ENCODE assay signal across 9 cellular contexts in genomic region chr5:169301386-169301930, GRCh38. TPM values are rescaled to one million over a fixed set of nuclear protein-coding genes. Genes with fewer than 3 reads are reported as not detected.
A peak's percentile ranks its signal among the peaks of the same experiment; 100 is the strongest.
DNase-seq lines count a peak whose midpoint lies in the region; ATAC-seq and TF ChIP-seq lines count a peak whose summit lies in the region.
"Had no signal": no experiment of that assay in that cellular context is flagged by ENCODE, and none has a peak within 500 bp of the region (broad histone marks: within the 10 kb centered on the region; RNA-seq: fewer than 3 reads in every experiment).

No MANE protein-coding gene starts in this region.

- DNase-seq in RWPE2 (ENCODE audit: low spot score) (no peak), esophagus squamous epithelium (lab: John Stamatoyannopoulos, UW) (no peak), myocyte (ENCODE audit: low read depth) (peak; percentile 1), upper lobe of right lung (no peak), CD1c-positive myeloid dendritic cell (ENCODE audit: extremely low spot score) (no peak), posterior vena cava (ENCODE audit: low spot score) (no peak), substantia nigra (lab: John Stamatoyannopoulos, UW) (no peak)
- DNase-seq: cortex of kidney had no signal

- no peak for TF ChIP-seq POLR2A in esophagus squamous epithelium (IDR thresholded peaks at IDR 0.05)

- ATAC-seq in RWPE2 (ENCODE audit: low read depth) (peak; percentile 0; the same call in 1 of the 3 replicates), upper lobe of right lung (no peak)

- H3K27ac ChIP-seq in RWPE2 (ENCODE audit: poor library complexity, severe bottlenecking) (no peak overlapping the region), esophagus squamous epithelium (peak overlapping the region in 3 of 4 donors; percentile 60 to 89 (median 85)), upper lobe of right lung (no peak overlapping the region), substantia nigra (ENCODE audit: low read depth, low read length, poor library complexity, severe bottlenecking) (no peak overlapping the region)

- WGBS in esophagus squamous epithelium, 2 donors, result 13 to 20% methylated on average over 11 to 17 of the region's 18 CpGs

- H3K4me1 ChIP-seq in RWPE2 (ENCODE audit: insufficient read depth, poor library complexity, severe bottlenecking) (peaks cover 7% of the 10 kb centered on the region), esophagus squamous epithelium (peaks cover 0 to 58% (median 21%) of the 10 kb centered on the region in 3 donors), upper lobe of right lung (no peaks in the 10 kb centered on the region)

- intact Hi-C loops in esophagus squamous epithelium (cut with DNase I), result loop anchor here (5.0 kb wide), 1 partner anchor 314 kb away; no protein-coding TSS in a partner anchor
- intact Hi-C loops in upper lobe of right lung (cut with DNase I), result loop anchor here (10.0 kb wide), 1 partner anchor 317 kb away; no protein-coding TSS in a partner anchor
- intact Hi-C loops in posterior vena cava (cut with DNase I), result loop anchor here (5.0 to 10.0 kb wide), 3 partner anchors 309 to 597 kb away; no protein-coding TSS in a partner anchor

- peak overlapping the region; percentile 65 for H3K4me3 ChIP-seq in RWPE2 (ENCODE audit: severe bottlenecking)
- H3K4me3 ChIP-seq in esophagus squamous epithelium, result peak overlapping the region; percentile 31 to 79 (median 50)
- H3K4me3 ChIP-seq in upper lobe of right lung, result peak overlapping the region; percentile 53

- no peaks in the 10 kb centered on the region for H3K9me3 ChIP-seq in RWPE2 (ENCODE audit: severe bottlenecking)
- no peaks in the 10 kb centered on the region for H3K9me3 ChIP-seq in esophagus squamous epithelium
- no peaks in the 10 kb centered on the region for H3K9me3 ChIP-seq in upper lobe of right lung
- H3K9me3 ChIP-seq: Peyer's patch had no signal

- H3K27me3 ChIP-seq in RWPE2 (ENCODE audit: insufficient read depth, poor library complexity, severe bottlenecking), result no peaks in the 10 kb centered on the region
- H3K27me3 ChIP-seq in esophagus squamous epithelium, result peaks cover 0 to 90% (median 3%) of the 10 kb centered on the region in 4 donors
- peaks cover 41% of the 10 kb centered on the region for H3K27me3 ChIP-seq in upper lobe of right lung
- H3K27me3 ChIP-seq: Peyer's patch had no signal

- H3K36me3 ChIP-seq in RWPE2 (ENCODE audit: low read depth) (no peaks in the 10 kb centered on the region), esophagus squamous epithelium (no peaks in the 10 kb centered on the region), upper lobe of right lung (no peaks in the 10 kb centered on the region)
- H3K36me3 ChIP-seq: Peyer's patch had no signal

- TF ChIP-seq CTCF in RWPE2 (IDR thresholded peaks at IDR 0.05; ENCODE audit: poor library complexity, severe bottlenecking) (no peak), esophagus squamous epithelium (IDR thresholded peaks at IDR 0.05) (no peak), upper lobe of right lung (IDR thresholded peaks at IDR 0.05) (no peak)

RNA-seq across cellular contexts. Expression of gene SLIT3, which starts 0.5 kb away (rescaled TPM):
- total RNA-seq in esophagus squamous epithelium (10 to 100 TPM in 1 of 4 donors, 1 to 10 TPM in 2, under 1 TPM in 1; 0.72 to 37.4 (median 5.3) TPM), myocyte (not detected in 2 replicates), upper lobe of right lung (70.0 TPM), posterior vena cava (100 to 1,000 TPM in 1 of 2 donors, 10 to 100 TPM in 1; 67.1 to 140 TPM)
- 0.03 TPM for polyA plus RNA-seq in myocyte (2012)

Comparison
In these comparisons a context has a peak if more than half of its experiments do, and no peak if none do; other contexts are left out.
1. H3K27ac ChIP-seq: peak in esophagus squamous epithelium (3 of 4); none in RWPE2 (single experiment), upper lobe of right lung (single experiment) and substantia nigra (single experiment).
2. Peak in every context shown above with its lines, with median percentiles within 50 percentile points of each other: H3K4me3 ChIP-seq.